8 cellular contexts compared by ENCODE assay signal in the genomic region with DNA sequence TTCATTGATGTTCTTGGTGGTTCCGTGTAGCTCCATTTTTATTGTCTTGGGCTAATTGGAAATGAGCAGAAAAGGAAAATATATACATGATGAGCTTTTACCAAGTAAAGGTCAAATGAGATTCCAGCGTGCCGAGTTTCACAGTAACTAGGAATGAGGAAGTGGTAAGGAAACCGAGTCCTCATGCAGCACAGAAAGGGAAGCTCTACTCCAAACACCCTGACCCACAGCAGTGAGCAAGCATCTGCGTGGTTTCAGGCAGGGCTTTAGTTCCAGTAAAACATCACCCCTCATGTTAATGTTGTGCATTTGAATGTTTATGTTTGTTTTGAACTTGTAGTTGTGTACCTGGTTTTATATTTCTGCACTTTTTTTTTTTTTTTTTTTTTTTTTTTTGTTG.
DNase-seq lines count a peak whose midpoint lies in the region; ATAC-seq and TF ChIP-seq lines count a peak whose summit lies in the region.

No MANE protein-coding gene starts in this region.

- H3K4me3 ChIP-seq in AG04450 (ENCODE audit: low read depth, low read length) (no peak overlapping the region), brain microvascular endothelial cell (ENCODE audit: low read depth, low read length) (no peak overlapping the region)

- in situ Hi-C loops in brain microvascular endothelial cell (cut with HindIII; ENCODE audit: low pct_ligation_motif_present, low sequenced_read_pairs) = no loop called here

- TF ChIP-seq CTCF in AG04450 (IDR thresholded peaks at IDR 0.05; ENCODE audit: low read depth, low read length) (no peak), brain microvascular endothelial cell (IDR thresholded peaks at IDR 0.05; ENCODE audit: low read depth, low read length, missing control alignments) (no peak)

- CTCF ChIA-PET in AG04450 (lab: Charles Lee) = interaction anchor here (0.7 to 1.2 kb wide), 4 partner anchors 14 to 368 kb away, joined by 3 to 4 read pairs (median 3); no protein-coding TSS in a partner anchor

- DNase-seq in AG04450 (ENCODE audit: low read depth, low spot score) (peak; percentile 48), HT-29 (ENCODE audit: low spot score) (peak; percentile 42), brain microvascular endothelial cell (peak; percentile 61), sciatic nerve (ENCODE audit: low spot score) (no peak), NCI-H2029 treated with DMSO at 0.1 percent for 48 hours (lab: John Stamatoyannopoulos, UW) (no peak), DMS 273 treated with DMSO at 0.1 percent for 48 hours (lab: John Stamatoyannopoulos, UW) (no peak)

- ATAC-seq in GM19043 (IDR thresholded peaks at IDR 0.05; ENCODE audit: low read depth, unreplicated experiment) (peak; percentile 60), sciatic nerve (peak; percentile 81), GM18520 (IDR thresholded peaks at IDR 0.05; ENCODE audit: unreplicated experiment) (no peak)

- H3K27ac ChIP-seq in AG04450 (ENCODE audit: low read depth, low read length) = no peak overlapping the region
- no peak overlapping the region for H3K27ac ChIP-seq in brain microvascular endothelial cell

- POLR2A ChIA-PET in AG04450 (lab: Yijun Ruan, JAX) = no interaction called here

- H3K27me3 ChIP-seq in AG04450 (ENCODE audit: control insufficient read depth, insufficient read depth, low read length) (no peaks in the 10 kb centered on the region), brain microvascular endothelial cell (replicated peaks) (no peaks in the 10 kb centered on the region)

- intact Hi-C loops in sciatic nerve (cut with DNase I) = no loop called here

- H3K36me3 ChIP-seq in brain microvascular endothelial cell (replicated peaks) = no peaks in the 10 kb centered on the region

- no peaks in the 10 kb centered on the region for H3K9me3 ChIP-seq in AG04450 (ENCODE audit: control insufficient read depth, insufficient read depth, low read length)

Comparison
In these comparisons a context has a peak if more than half of its experiments do, and no peak if none do; other contexts are left out.
1. DNase-seq: peak in AG04450 (single experiment), HT-29 (single experiment) and brain microvascular endothelial cell (single experiment); none in sciatic nerve (single experiment), NCI-H2029 treated with DMSO at 0.1 percent for 48 hours (single experiment) and DMS 273 treated with DMSO at 0.1 percent for 48 hours (single experiment).